7 cellular contexts compared by ENCODE assay signal in the genomic region with DNA sequence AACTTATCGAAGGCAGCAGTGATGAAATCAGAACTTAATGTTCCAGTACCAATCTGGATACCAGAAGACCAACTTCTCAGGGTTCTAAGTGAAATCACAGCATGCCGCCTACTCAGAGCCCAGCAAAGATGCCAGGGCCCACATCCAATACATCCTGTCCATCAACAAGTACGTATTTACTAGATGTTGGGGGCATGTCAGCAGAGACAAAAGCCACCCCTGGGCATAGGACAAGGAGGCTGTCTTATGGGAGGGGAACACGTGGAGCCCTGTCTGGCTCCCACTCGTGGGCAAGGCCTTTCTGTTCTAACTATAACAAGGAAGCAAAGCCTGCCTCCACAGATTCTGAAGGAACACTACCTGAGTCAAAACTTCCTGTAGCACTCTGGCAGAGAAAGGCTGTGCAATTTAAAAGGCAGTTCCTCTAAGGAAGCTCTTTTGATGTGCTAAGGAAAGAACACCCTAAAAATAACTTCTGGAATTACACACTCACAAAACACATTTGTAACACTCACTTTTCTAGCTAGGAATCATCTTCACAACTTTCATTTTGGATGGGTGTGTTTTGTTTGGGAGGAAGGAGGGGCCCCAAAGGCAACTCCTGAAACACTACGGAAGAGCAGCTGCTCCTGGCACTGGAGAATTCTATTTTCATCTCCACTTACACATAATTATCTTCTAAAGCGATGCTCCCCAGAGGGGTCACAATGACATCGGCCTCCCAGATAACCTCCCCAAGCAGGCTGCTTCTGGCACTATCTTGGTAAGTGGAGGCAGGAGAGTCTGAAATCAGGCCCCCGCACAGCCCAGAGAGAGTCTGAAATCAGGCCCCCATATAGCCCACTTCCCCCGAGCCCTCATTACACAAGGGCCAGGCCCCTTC. TPM values are rescaled to one million over a fixed set of nuclear protein-coding genes. Genes with fewer than 3 reads are reported as not detected.
DNase-seq lines count a peak whose midpoint lies in the region; ATAC-seq lines count a peak whose summit lies in the region.

No MANE protein-coding gene starts in this region.

- no peaks in the 10 kb centered on the region for H3K27me3 Mint-ChIP-seq in activated CD4-positive, alpha-beta memory T cell treated with anti-CD3 and anti-CD28 coated beads, Interleukin-2, amount 10 ng/mL, durations not matched to agents 7 days and 5 days

- DNase-seq in NCI-H1930 (lab: John Stamatoyannopoulos, UW), result peak; percentile 4 to 16
- DNase-seq in activated CD4-positive, alpha-beta memory T cell treated with anti-CD3 and anti-CD28 coated beads, Interleukin-2, amount 10 ng/mL, durations not matched to agents 7 days and 5 days, result no peak
- DNase-seq in left colon, result no peak
- no peak for DNase-seq in substantia nigra (lab: John Stamatoyannopoulos, UW)
- DNase-seq in RPMI8226, result no peak
- no peak for DNase-seq in GOT3 (lab: John Stamatoyannopoulos, UW)

- no peaks in the 10 kb centered on the region for H3K9me3 Mint-ChIP-seq in activated CD4-positive, alpha-beta memory T cell treated with anti-CD3 and anti-CD28 coated beads, Interleukin-2, amount 10 ng/mL, durations not matched to agents 7 days and 5 days

- CTCF ChIA-PET in activated CD4-positive, alpha-beta memory T cell treated with anti-CD3 and anti-CD28 coated beads, Interleukin-2, amount 10 ng/mL, durations not matched to agents 7 days and 5 days (lab: Charles Lee), result interaction anchor here (2.1 kb wide), 1 partner anchor 13 kb away, joined by 8 read pairs; no protein-coding TSS in a partner anchor

- peak overlapping the region; percentile 84 for H3K27ac Mint-ChIP-seq in activated CD4-positive, alpha-beta memory T cell treated with anti-CD3 and anti-CD28 coated beads, Interleukin-2, amount 10 ng/mL, durations not matched to agents 7 days and 5 days

- H3K4me1 Mint-ChIP-seq in activated CD4-positive, alpha-beta memory T cell treated with anti-CD3 and anti-CD28 coated beads, Interleukin-2, amount 10 ng/mL, durations not matched to agents 7 days and 5 days, result peaks cover 88% of the 10 kb centered on the region

- H3K27ac ChIP-seq in substantia nigra (ENCODE audit: low read depth, low read length, poor library complexity, severe bottlenecking), result peak overlapping the region; percentile 31

- peaks cover 24% of the 10 kb centered on the region for H3K36me3 Mint-ChIP-seq in activated CD4-positive, alpha-beta memory T cell treated with anti-CD3 and anti-CD28 coated beads, Interleukin-2, amount 10 ng/mL, durations not matched to agents 7 days and 5 days (ENCODE audit: low read depth)

- H3K4me3 Mint-ChIP-seq in activated CD4-positive, alpha-beta memory T cell treated with anti-CD3 and anti-CD28 coated beads, Interleukin-2, amount 10 ng/mL, durations not matched to agents 7 days and 5 days, result no peak overlapping the region

- intact Hi-C loops in left colon (cut with DNase I, micrococcal nuclease), result no loop called here

- peak; percentile 47 for ATAC-seq in left colon
- ATAC-seq in HG03565 (IDR thresholded peaks at IDR 0.05; ENCODE audit: unreplicated experiment), result no peak

- POLR2A ChIA-PET in activated CD4-positive, alpha-beta memory T cell treated with anti-CD3 and anti-CD28 coated beads, Interleukin-2, amount 10 ng/mL, durations not matched to agents 7 days and 5 days (lab: Charles Lee), result interaction anchor here (3.0 to 5.9 kb wide), 3 partner anchors 8 to 16 kb away, joined by 24 to 54 read pairs (median 30); partner anchors contain the start of gene SMCO4

RNA-seq across cellular contexts. Expression of gene SMCO4, which starts 14.2 kb away (rescaled TPM):
- 10 to 100 TPM; 55.3 to 60.0 TPM for total RNA-seq in activated CD4-positive, alpha-beta memory T cell treated with anti-CD3 and anti-CD28 coated beads, Interleukin-2, amount 10 ng/mL, durations not matched to agents 7 days and 5 days
- 10 to 100 TPM; 56.8 to 74.8 TPM for total RNA-seq in left colon

Comparison
In these comparisons a context has a peak if more than half of its experiments do, and no peak if none do; other contexts are left out.
1. DNase-seq: peak in NCI-H1930 (2 of 2); none in activated CD4-positive, alpha-beta memory T cell treated with anti-CD3 and anti-CD28 coated beads, Interleukin-2, amount 10 ng/mL, durations not matched to agents 7 days and 5 days (single experiment), left colon (0 of 2), substantia nigra (0 of 49), RPMI8226 (single experiment) and GOT3 (single experiment).